In the genomic region with DNA sequence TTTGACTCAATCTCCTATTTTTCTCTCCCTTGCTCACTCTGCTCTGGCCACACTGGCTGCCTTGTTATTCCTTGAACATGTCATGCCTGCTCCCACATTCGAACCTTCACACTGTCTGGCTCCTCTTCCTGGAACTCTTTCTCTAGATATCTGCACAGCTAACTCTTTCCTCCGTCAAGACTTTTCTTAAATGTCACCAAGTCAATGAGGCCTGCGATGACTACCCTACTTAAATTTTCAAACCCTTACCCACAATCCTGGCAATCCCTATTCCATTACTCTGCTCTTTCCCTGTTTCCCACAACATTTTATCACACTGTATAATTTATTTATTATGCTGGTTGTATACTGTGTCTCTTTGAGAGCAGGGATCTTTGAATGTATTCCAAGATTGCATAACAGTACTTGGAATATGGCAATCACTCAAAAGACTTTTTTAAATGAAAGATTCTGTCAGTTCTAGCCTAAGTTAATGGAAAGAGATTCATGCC, we compare ENCODE assay signal across 26 cellular contexts.
A peak's percentile ranks its signal among the peaks of the same experiment; 100 is the strongest.
DNase-seq lines count a peak whose midpoint lies in the region; ATAC-seq, FAIRE-seq and TF ChIP-seq lines count a peak whose summit lies in the region.
"Had no signal": no experiment of that assay in that cellular context is flagged by ENCODE, and none has a peak within 500 bp of the region (broad histone marks: within the 10 kb centered on the region; RNA-seq: fewer than 3 reads in every experiment).

No MANE protein-coding gene starts in this region.

- POLR2A ChIA-PET in H1 (lab: Charles Lee; ENCODE audit: partially characterized antibody), result no interaction called here
- POLR2A ChIA-PET in activated CD8-positive, alpha-beta T cell treated with anti-CD3 and anti-CD28 coated beads, Interleukin-2, amount 10 ng/mL, durations not matched to agents 7 days and 5 days (lab: Charles Lee), result no interaction called here

- no peak for TF ChIP-seq CTCF in H1 (IDR thresholded peaks at IDR 0.05; ENCODE audit: control extremely low read depth in 1 of 3, insufficient read depth in 1 of 3, low read depth in 1 of 3, low read length in 3 of 3)

- no peak for FAIRE-seq in H1 (lab: Jason Lieb, UNC)
- FAIRE-seq: GM12892 had no signal

- no peaks in the 10 kb centered on the region for H4K20me1 ChIP-seq in H1 (replicated peaks in 1 of 2; ENCODE audit: control insufficient read depth in 1 of 2, insufficient read depth in 2 of 2, low read length in 2 of 2)

- TF ChIP-seq RAD21 in H1 (IDR thresholded peaks at IDR 0.05 in 1 of 2, conservative IDR thresholded peaks at IDR 0.05 in 1 of 2; ENCODE audit: low read depth in 2 of 2, low read length in 2 of 2), result no peak

- H3K4ac ChIP-seq in H1 (replicated peaks; ENCODE audit: insufficient read length, low read depth, low read length), result no peak overlapping the region

- CTCF ChIA-PET in H1 (lab: Charles Lee; ENCODE audit: partially characterized antibody), result no interaction called here
- CTCF ChIA-PET in activated CD8-positive, alpha-beta T cell treated with anti-CD3 and anti-CD28 coated beads, Interleukin-2, amount 10 ng/mL, durations not matched to agents 7 days and 5 days (lab: Charles Lee), result no interaction called here

- no peak overlapping the region for H3K56ac ChIP-seq in H1 (replicated peaks; ENCODE audit: insufficient read length, low read depth, low read length)

- H2BK15ac ChIP-seq in H1 (ENCODE audit: low read length), result no peak overlapping the region

- H3K9me3 Mint-ChIP-seq in activated T-cell treated with anti-CD3 and anti-CD28 coated beads, Interleukin-2, amount 50 U/mL, for 4 hours, result no peaks in the 10 kb centered on the region
- H3K9me3 Mint-ChIP-seq in activated CD8-positive, alpha-beta T cell treated with anti-CD3 and anti-CD28 coated beads, Interleukin-2, amount 10 ng/mL, durations not matched to agents 7 days and 5 days (ENCODE audit: insufficient read depth), result no peaks in the 10 kb centered on the region
- H3K9me3 Mint-ChIP-seq: activated naive CD4-positive, alpha-beta T cell treated with anti-CD3 and anti-CD28 coated beads, Interleukin-2, amount 50 U/mL, for 24 hours; activated T-helper 1 cell treated with anti-CD3 and anti-CD28 coated beads, Interleukin-12 subunit alpha, Interleukin-12 subunit beta, Interleukin-2, Interleukin-4 antibody, amounts not matched to agents 30 ng/mL and 10 ng/mL and 1 ng/mL, durations not matched to agents 14 hours and 24 hours and 36 hours; CD8-positive, alpha-beta T cell; HFFc6; naive thymus-derived CD4-positive, alpha-beta T cell; T-helper 1 cell treated with Interleukin-12 subunit alpha and Interleukin-12 subunit beta and Interleukin-4 antibody, amounts not matched to agents 30 μg/mL and 1 μg/mL, for 36 hours had no signal

- H3K4me3 Mint-ChIP-seq in activated T-cell treated with anti-CD3 and anti-CD28 coated beads, Interleukin-2, amount 50 U/mL, for 4 hours, result no peak overlapping the region
- no peak overlapping the region for H3K4me3 Mint-ChIP-seq in activated CD8-positive, alpha-beta T cell treated with anti-CD3 and anti-CD28 coated beads, Interleukin-2, amount 10 ng/mL, durations not matched to agents 7 days and 5 days
- H3K4me3 Mint-ChIP-seq: activated CD8-positive, alpha-beta memory T cell treated with anti-CD3 and anti-CD28 coated beads, Interleukin-2, amount 10 ng/mL, durations not matched to agents 7 days and 5 days; activated naive CD4-positive, alpha-beta T cell treated with anti-CD3 and anti-CD28 coated beads, Interleukin-2, amount 50 U/mL, for 24 hours; activated T-helper 1 cell treated with anti-CD3 and anti-CD28 coated beads, Interleukin-12 subunit alpha, Interleukin-12 subunit beta, Interleukin-2, Interleukin-4 antibody, amounts not matched to agents 30 ng/mL and 10 ng/mL and 1 ng/mL, durations not matched to agents 14 hours and 24 hours and 36 hours; CD8-positive, alpha-beta T cell; HFFc6; naive thymus-derived CD4-positive, alpha-beta T cell; T-helper 1 cell treated with Interleukin-12 subunit alpha and Interleukin-12 subunit beta and Interleukin-4 antibody, amounts not matched to agents 30 μg/mL and 1 μg/mL, for 36 hours had no signal

- peaks cover 22% of the 10 kb centered on the region for H3K36me3 Mint-ChIP-seq in activated T-cell treated with anti-CD3 and anti-CD28 coated beads, Interleukin-2, amount 50 U/mL, for 4 hours (ENCODE audit: insufficient read depth)
- no peaks in the 10 kb centered on the region for H3K36me3 Mint-ChIP-seq in activated CD8-positive, alpha-beta T cell treated with anti-CD3 and anti-CD28 coated beads, Interleukin-2, amount 10 ng/mL, durations not matched to agents 7 days and 5 days (ENCODE audit: low read depth)

- H2BK120ac ChIP-seq in H1 (replicated peaks; ENCODE audit: low read depth, low read length), result no peak overlapping the region

- WGBS in H1 (ENCODE audit: extremely low coverage in 1 of 2, insufficient coverage in 1 of 2, insufficient read length in 1 of 2, insufficient replicate concordance in 2 of 2, low coverage in 1 of 2, low lambda C conversion rate in 2 of 2, missing lambda C conversion rate in 1 of 2), 2 experiments, result 90% methylated on average over 3 of the region's 3 CpGs; no CpG with 5 or more reads in 1 of the 2 experiments

- H3K27ac ChIP-seq in H1 (ENCODE audit: low read depth, low read length), result no peak overlapping the region
- H3K27ac ChIP-seq: ascending aorta, gastroesophageal sphincter, KMS-11 had no signal

- no peak overlapping the region for H3K9ac ChIP-seq in H1 (replicated peaks in 1 of 4; ENCODE audit: extremely low read depth in 1 of 4, low read depth in 3 of 4, low read length in 3 of 4)
- H3K9ac ChIP-seq: KMS-11 had no signal

- no peak overlapping the region for H2BK5ac ChIP-seq in H1 (ENCODE audit: low read depth, low read length)

- no peak overlapping the region for H3K14ac ChIP-seq in H1 (ENCODE audit: insufficient read length)

- H3K4me3 ChIP-seq in H1 (ENCODE audit: extremely low read depth in 1 of 4, insufficient read depth in 2 of 4, low read depth in 3 of 4, low read length in 4 of 4), result no peak overlapping the region
- H3K4me3 ChIP-seq: ascending aorta, gastroesophageal sphincter had no signal

- peak; percentile 27 for DNase-seq in EH (ENCODE audit: low read depth)
- no peak for DNase-seq in H1 (ENCODE audit: low read depth in 1 of 2, low spot score in 2 of 2)
- no peak for DNase-seq in left ventricle myocardium superior
- DNase-seq in sciatic nerve (ENCODE audit: low spot score), result no peak
- DNase-seq in AG08396 (ENCODE audit: low spot score), result no peak
- DNase-seq in NCI-H1092 treated with DMSO at 0.1 percent for 48 hours (lab: John Stamatoyannopoulos, UW), result no peak
- DNase-seq in activated T-cell treated with anti-CD3 and anti-CD28 coated beads, Interleukin-2, amount 50 U/mL, for 4 hours, result no peak
- DNase-seq in activated CD8-positive, alpha-beta T cell treated with anti-CD3 and anti-CD28 coated beads, Interleukin-2, amount 10 ng/mL, durations not matched to agents 7 days and 5 days, result no peak
- DNase-seq: activated CD4-positive, alpha-beta T cell treated with anti-CD3 and anti-CD28 coated beads for 48 hours; activated CD8-positive, alpha-beta memory T cell treated with anti-CD3 and anti-CD28 coated beads, Interleukin-2, amount 10 ng/mL, durations not matched to agents 7 days and 5 days; CD8-positive, alpha-beta T cell; cerebellar nuclear complex; HFFc6; naive thymus-derived CD4-positive, alpha-beta T cell; NCI-H187 treated with DMSO at 0.1 percent for 48 hours; NCI-H226; NCI-H774; OCI-M1; substantia nigra had no signal

- H4K91ac ChIP-seq in H1 (replicated peaks; ENCODE audit: insufficient read length, low read length), result no peak overlapping the region

- no peak overlapping the region for H4K8ac ChIP-seq in H1 (ENCODE audit: extremely low read depth, insufficient read depth, low read length)

- H3K79me1 ChIP-seq in H1 (ENCODE audit: low read depth, low read length), result no peaks in the 10 kb centered on the region

- H3K36me3 ChIP-seq in H1 (ENCODE audit: control insufficient read depth in 2 of 4, insufficient read depth in 4 of 4, low read length in 3 of 4), result no peaks in the 10 kb centered on the region; a peak in 1 of 8 replicates
- H3K36me3 ChIP-seq: ascending aorta had no signal

- intact Hi-C loops in left ventricle myocardium superior (cut with micrococcal nuclease) (no loop called here), sciatic nerve (cut with DNase I) (no loop called here)

- TF ChIP-seq POLR2A in H1 (IDR thresholded peaks at IDR 0.05; ENCODE audit: control extremely low read depth in 1 of 2, low read depth in 2 of 2, low read length in 2 of 2), result no peak

- no peak overlapping the region for H4K5ac ChIP-seq in H1 (ENCODE audit: insufficient read length, low read depth, low read length)

- no peak overlapping the region for H2AK5ac ChIP-seq in H1 (ENCODE audit: low read depth, low read length)

- H3K27ac Mint-ChIP-seq in activated CD8-positive, alpha-beta T cell treated with anti-CD3 and anti-CD28 coated beads, Interleukin-2, amount 10 ng/mL, durations not matched to agents 7 days and 5 days, result no peak overlapping the region
- H3K27ac Mint-ChIP-seq: activated CD8-positive, alpha-beta memory T cell treated with anti-CD3 and anti-CD28 coated beads, Interleukin-2, amount 10 ng/mL, durations not matched to agents 7 days and 5 days; activated naive CD4-positive, alpha-beta T cell treated with anti-CD3 and anti-CD28 coated beads, Interleukin-2, amount 50 U/mL, for 24 hours; activated T-helper 1 cell treated with anti-CD3 and anti-CD28 coated beads, Interleukin-12 subunit alpha, Interleukin-12 subunit beta, Interleukin-2, Interleukin-4 antibody, amounts not matched to agents 30 ng/mL and 10 ng/mL and 1 ng/mL, durations not matched to agents 14 hours and 24 hours and 36 hours; CD8-positive, alpha-beta T cell; HFFc6; naive thymus-derived CD4-positive, alpha-beta T cell; T-helper 1 cell treated with Interleukin-12 subunit alpha and Interleukin-12 subunit beta and Interleukin-4 antibody, amounts not matched to agents 30 μg/mL and 1 μg/mL, for 36 hours had no signal

- H3K4me2 ChIP-seq in H1 (ENCODE audit: insufficient read depth in 1 of 2, low read depth in 2 of 2, low read length in 2 of 2), result no peak overlapping the region
- H3K4me2 ChIP-seq: KMS-11 had no signal

- peaks cover 0 to 15% (median 4%) of the 10 kb centered on the region in 4 experiments; a peak in 4 of 7 replicates for H3K4me1 ChIP-seq in H1 (replicated peaks in 1 of 4; ENCODE audit: control insufficient read depth in 3 of 4, insufficient read depth in 4 of 4, low read length in 3 of 4)
- H3K4me1 ChIP-seq: ascending aorta, gastroesophageal sphincter had no signal

- 0 out of 2 replicates have a peak overlapping the region, but pooled peaks have one; percentile 19 for H3K18ac ChIP-seq in H1 (ENCODE audit: extremely low read depth, low read length)

- no peaks in the 10 kb centered on the region for H3K23me2 ChIP-seq in H1 (ENCODE audit: low read depth, low read length)

- H3K27me3 ChIP-seq in H1 (replicated peaks in 1 of 4; ENCODE audit: control insufficient read depth in 3 of 4, extremely low read depth in 1 of 4, insufficient read depth in 3 of 4, low read length in 3 of 4), result no peaks in the 10 kb centered on the region
- H3K27me3 ChIP-seq: ascending aorta, gastroesophageal sphincter had no signal

- no peak overlapping the region for H2BK20ac ChIP-seq in H1 (ENCODE audit: low read length)

- H2BK12ac ChIP-seq in H1 (ENCODE audit: low read depth, low read length), result no peak overlapping the region

- no peaks in the 10 kb centered on the region for H3K4me1 Mint-ChIP-seq in activated T-cell treated with anti-CD3 and anti-CD28 coated beads, Interleukin-2, amount 50 U/mL, for 4 hours (ENCODE audit: low read depth)
- H3K4me1 Mint-ChIP-seq in activated CD8-positive, alpha-beta T cell treated with anti-CD3 and anti-CD28 coated beads, Interleukin-2, amount 10 ng/mL, durations not matched to agents 7 days and 5 days (ENCODE audit: low read depth), result no peaks in the 10 kb centered on the region
- H3K4me1 Mint-ChIP-seq: activated CD8-positive, alpha-beta memory T cell treated with anti-CD3 and anti-CD28 coated beads, Interleukin-2, amount 10 ng/mL, durations not matched to agents 7 days and 5 days; activated naive CD4-positive, alpha-beta T cell treated with anti-CD3 and anti-CD28 coated beads, Interleukin-2, amount 50 U/mL, for 24 hours; naive thymus-derived CD4-positive, alpha-beta T cell had no signal

- no peak overlapping the region for H3K23ac ChIP-seq in H1 (ENCODE audit: insufficient read length)

- no peaks in the 10 kb centered on the region for H3K27me3 Mint-ChIP-seq in activated T-cell treated with anti-CD3 and anti-CD28 coated beads, Interleukin-2, amount 50 U/mL, for 4 hours (ENCODE audit: low read depth)
- H3K27me3 Mint-ChIP-seq in activated CD8-positive, alpha-beta T cell treated with anti-CD3 and anti-CD28 coated beads, Interleukin-2, amount 10 ng/mL, durations not matched to agents 7 days and 5 days (ENCODE audit: low read depth), result no peaks in the 10 kb centered on the region
- H3K27me3 Mint-ChIP-seq: activated CD8-positive, alpha-beta memory T cell treated with anti-CD3 and anti-CD28 coated beads, Interleukin-2, amount 10 ng/mL, durations not matched to agents 7 days and 5 days; activated naive CD4-positive, alpha-beta T cell treated with anti-CD3 and anti-CD28 coated beads, Interleukin-2, amount 50 U/mL, for 24 hours; naive thymus-derived CD4-positive, alpha-beta T cell had no signal

- no peaks in the 10 kb centered on the region for H3K79me2 ChIP-seq in H1 (ENCODE audit: control insufficient read depth in 1 of 2, insufficient read depth in 2 of 2, low read length in 2 of 2)

- H3K9me3 ChIP-seq in H1 (ENCODE audit: insufficient read depth in 2 of 2, low read depth in 1 of 2, low read length in 1 of 2), result no peaks in the 10 kb centered on the region
- H3K9me3 ChIP-seq: ascending aorta, gastroesophageal sphincter had no signal

- peak; percentile 89 for ATAC-seq in left ventricle myocardium superior
- ATAC-seq in sciatic nerve, result peak; percentile 79
- ATAC-seq in activated T-cell treated with anti-CD3 and anti-CD28 coated beads, Interleukin-2, amount 50 U/mL, for 4 hours, result no peak
- no peak for ATAC-seq in activated CD8-positive, alpha-beta T cell treated with anti-CD3 and anti-CD28 coated beads, Interleukin-2, amount 10 ng/mL, durations not matched to agents 7 days and 5 days
- ATAC-seq: activated CD8-positive, alpha-beta memory T cell treated with anti-CD3 and anti-CD28 coated beads, Interleukin-2, amount 10 ng/mL, durations not matched to agents 7 days and 5 days; CD8-positive, alpha-beta T cell; gastroesophageal sphincter; naive thymus-derived CD4-positive, alpha-beta T cell had no signal

- no peak overlapping the region for H2AFZ ChIP-seq in H1 (ENCODE audit: low read length)

- no peak for TF ChIP-seq EP300 in H1 (IDR thresholded peaks at IDR 0.05; ENCODE audit: borderline replicate concordance in 1 of 2, low read depth in 2 of 2, low read length in 2 of 2)

Comparison
In these comparisons a context has a peak if more than half of its experiments do, and no peak if none do; other contexts are left out.
1. ATAC-seq: peak in left ventricle myocardium superior (single experiment) and sciatic nerve (single experiment); none in activated T-cell treated with anti-CD3 and anti-CD28 coated beads, Interleukin-2, amount 50 U/mL, for 4 hours (0 of 2) and activated CD8-positive, alpha-beta T cell treated with anti-CD3 and anti-CD28 coated beads, Interleukin-2, amount 10 ng/mL, durations not matched to agents 7 days and 5 days (single experiment).